ENCODE assay signal across 9 cellular contexts in the genomic region with DNA sequence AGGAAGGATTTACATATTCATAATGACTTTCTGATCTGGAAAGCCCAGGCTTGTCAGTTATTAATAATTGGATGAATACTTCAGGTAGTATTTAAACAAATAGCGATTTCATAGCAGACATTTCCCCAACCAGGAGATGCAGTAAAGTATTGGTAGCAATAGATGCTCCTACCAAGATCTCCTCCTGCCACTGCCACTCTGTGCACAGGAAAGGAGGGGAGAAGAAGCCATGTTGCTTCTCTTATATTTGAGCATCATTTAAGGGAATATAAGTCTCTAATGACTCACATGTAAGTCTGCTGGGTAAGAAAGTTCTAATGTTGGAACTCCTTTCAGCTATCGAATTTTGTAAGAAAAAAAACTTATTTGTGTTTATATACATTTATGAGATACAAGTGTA. TPM values are rescaled to one million over a fixed set of nuclear protein-coding genes. Genes with fewer than 3 reads are reported as not detected.
DNase-seq lines count a peak whose midpoint lies in the region; ATAC-seq and TF ChIP-seq lines count a peak whose summit lies in the region.
"Had no signal": no experiment of that assay in that cellular context is flagged by ENCODE, and none has a peak within 500 bp of the region (broad histone marks: within the 10 kb centered on the region; RNA-seq: fewer than 3 reads in every experiment).

No MANE protein-coding gene starts in this region.

- H3K36me3 ChIP-seq in adipocyte (ENCODE audit: control insufficient read depth, insufficient read depth, low read length, severe bottlenecking) (no peaks in the 10 kb centered on the region), lung (ENCODE audit: control insufficient read depth in 2 of 2, insufficient read depth in 2 of 2, low read length in 2 of 2) (no peaks in the 10 kb centered on the region)

- no peaks in the 10 kb centered on the region for H3K27me3 Mint-ChIP-seq in activated naive CD4-positive, alpha-beta T cell treated with anti-CD3 and anti-CD28 coated beads, Interleukin-2, amount 10 ng/mL, durations not matched to agents 7 days and 5 days
- H3K27me3 Mint-ChIP-seq in type B pancreatic cell, result peaks cover 15% of the 10 kb centered on the region

- no peaks in the 10 kb centered on the region for H3K9me3 ChIP-seq in adipocyte (ENCODE audit: control insufficient read depth, low read length)
- no peaks in the 10 kb centered on the region for H3K9me3 ChIP-seq in lung (ENCODE audit: control insufficient read depth in 2 of 2, insufficient read depth in 1 of 2, low read length in 1 of 2)

- TF ChIP-seq CTCF in lung (IDR thresholded peaks at IDR 0.05; ENCODE audit: control extremely low read depth, extremely low read depth) (no peak), type B pancreatic cell (conservative IDR thresholded peaks at IDR 0.05) (no peak)

- CTCF ChIA-PET in activated naive CD4-positive, alpha-beta T cell treated with anti-CD3 and anti-CD28 coated beads, Interleukin-2, amount 10 ng/mL, durations not matched to agents 7 days and 5 days (lab: Charles Lee), result interaction anchor here (1.1 to 1.6 kb wide), 3 partner anchors 9 to 63 kb away, joined by 3 to 5 read pairs (median 3); no protein-coding TSS in a partner anchor

- H3K4me1 ChIP-seq in adipocyte (ENCODE audit: control insufficient read depth, insufficient read depth, low read length), result peaks cover 68% of the 10 kb centered on the region
- peaks cover 1 to 19% of the 10 kb centered on the region in 2 donors for H3K4me1 ChIP-seq in lung (ENCODE audit: control insufficient read depth in 2 of 2, insufficient read depth in 2 of 2, low read length in 2 of 2)

- WGBS in lung, 2 donors, result 51 to 57% methylated on average over 2 of the region's 2 CpGs

- H3K27me3 ChIP-seq in adipocyte (replicated peaks; ENCODE audit: control insufficient read depth, insufficient read depth, low read length) (no peaks in the 10 kb centered on the region), lung (ENCODE audit: control insufficient read depth, insufficient read depth) (no peaks in the 10 kb centered on the region)

- H3K27ac Mint-ChIP-seq in activated naive CD4-positive, alpha-beta T cell treated with anti-CD3 and anti-CD28 coated beads, Interleukin-2, amount 10 ng/mL, durations not matched to agents 7 days and 5 days, result peak overlapping the region; percentile 99
- peak overlapping the region; percentile 87 for H3K27ac Mint-ChIP-seq in type B pancreatic cell

- peak overlapping the region; percentile 99 for H3K9ac ChIP-seq in adipocyte (ENCODE audit: low read length)

- peaks cover 48% of the 10 kb centered on the region for H3K4me1 Mint-ChIP-seq in activated naive CD4-positive, alpha-beta T cell treated with anti-CD3 and anti-CD28 coated beads, Interleukin-2, amount 10 ng/mL, durations not matched to agents 7 days and 5 days
- H3K4me1 Mint-ChIP-seq in type B pancreatic cell (ENCODE audit: unreplicated experiment), result peaks cover 20% of the 10 kb centered on the region

- H3K4me3 Mint-ChIP-seq in activated naive CD4-positive, alpha-beta T cell treated with anti-CD3 and anti-CD28 coated beads, Interleukin-2, amount 10 ng/mL, durations not matched to agents 7 days and 5 days, result peak overlapping the region; percentile 94
- H3K4me3 Mint-ChIP-seq in type B pancreatic cell, result peak overlapping the region; percentile 84

- ATAC-seq in lung (ENCODE audit: insufficient read depth, low FRiP score), result no peak
- ATAC-seq in GM21515 (IDR thresholded peaks at IDR 0.05; ENCODE audit: unreplicated experiment), result no peak
- no peak for ATAC-seq in GM18873 (IDR thresholded peaks at IDR 0.05; ENCODE audit: low FRiP score, unreplicated experiment)
- ATAC-seq: Panc1 had no signal

- H3K27ac ChIP-seq in lung (ENCODE audit: low read depth in 1 of 2, low read length in 1 of 2), result peak overlapping the region; percentile 90 to 91

- H3K4me3 ChIP-seq in adipocyte (ENCODE audit: low read length) (peak overlapping the region; percentile 97), lung (no peak overlapping the region)

- no peaks in the 10 kb centered on the region for H3K9me3 Mint-ChIP-seq in activated naive CD4-positive, alpha-beta T cell treated with anti-CD3 and anti-CD28 coated beads, Interleukin-2, amount 10 ng/mL, durations not matched to agents 7 days and 5 days
- no peaks in the 10 kb centered on the region for H3K9me3 Mint-ChIP-seq in type B pancreatic cell

- peaks cover 41% of the 10 kb centered on the region for H3K36me3 Mint-ChIP-seq in activated naive CD4-positive, alpha-beta T cell treated with anti-CD3 and anti-CD28 coated beads, Interleukin-2, amount 10 ng/mL, durations not matched to agents 7 days and 5 days
- H3K36me3 Mint-ChIP-seq in type B pancreatic cell, result peaks cover 6% of the 10 kb centered on the region

- no peak for DNase-seq in activated naive CD4-positive, alpha-beta T cell treated with anti-CD3 and anti-CD28 coated beads, Interleukin-2, amount 10 ng/mL, durations not matched to agents 7 days and 5 days
- DNase-seq in activated naive CD4-positive, alpha-beta T cell (lab: John Stamatoyannopoulos, UW), result no peak
- DNase-seq in adipocyte (ENCODE audit: low read depth), result no peak
- no peak for DNase-seq in lung (ENCODE audit: low spot score)
- no peak for DNase-seq in type B pancreatic cell (ENCODE audit: extremely low spot score, unreplicated experiment)
- no peak for DNase-seq in D341Med (ENCODE audit: low spot score)

RNA-seq across cellular contexts. Expression of a gene that starts 0.4 kb away (rescaled TPM):
- total RNA-seq in lung (10 to 100 TPM; 60.7 to 86.3 TPM), type B pancreatic cell (ENCODE audit: low replicate concordance) (10.6 and 20.9 TPM in 2 replicates)
- polyA plus RNA-seq in lung, result 100 to 1,000 TPM in 1 of 2 donors, 10 to 100 TPM in 1; 76.4 to 124 TPM
